20 cellular contexts compared by ENCODE assay signal in genomic region chr1:100028765-100029164, GRCh38. TPM values are rescaled to one million over a fixed set of nuclear protein-coding genes. Genes with fewer than 3 reads are reported as not detected.
DNase-seq lines count a peak whose midpoint lies in the region; ATAC-seq and TF ChIP-seq lines count a peak whose summit lies in the region.
"Had no signal": no experiment of that assay in that cellular context is flagged by ENCODE, and none has a peak within 500 bp of the region (broad histone marks: within the 10 kb centered on the region; RNA-seq: fewer than 3 reads in every experiment).

No MANE protein-coding gene starts in this region.

- peak overlapping the region; percentile 73 to 95 (median 86) for H3K27ac Mint-ChIP-seq in CD8-positive, alpha-beta memory T cell
- H3K27ac Mint-ChIP-seq in T-cell = peak overlapping the region in 1 of 2 donors; percentile 55
- H3K27ac Mint-ChIP-seq in effector memory CD8-positive, alpha-beta T cell = peak overlapping the region; percentile 96 to 99
- H3K27ac Mint-ChIP-seq: HFFc6 had no signal

- POLR2A ChIA-PET in CD8-positive, alpha-beta memory T cell (lab: Charles Lee) = no interaction called here
- POLR2A ChIA-PET in T-cell (lab: Charles Lee) = interaction anchor here in 1 of 2 donors (0.9 to 1.4 kb wide), 3 partner anchors 9 to 59 kb away, joined by 4 to 5 read pairs (median 5); partner anchors contain the start of gene SLC35A3

- peaks cover 5% of the 10 kb centered on the region for H3K4me1 ChIP-seq in CD8-positive, alpha-beta memory T cell (ENCODE audit: insufficient read depth, low read length)
- H3K4me1 ChIP-seq: foreskin keratinocyte, vagina had no signal

- peak; percentile 60 to 86 for ATAC-seq in activated CD4-positive, CD25-positive, alpha-beta regulatory T cell treated with anti-CD3 and anti-CD28 coated beads, Interleukin-2, amount 50 U/mL, for 24 hours
- ATAC-seq in T-cell (replicated peaks in 1 of 4) (peak in 3 of 4 experiments; percentile 23 to 58 (median 44)), HG02938 (IDR thresholded peaks at IDR 0.05; ENCODE audit: unreplicated experiment) (no peak)
- peak; percentile 95 for ATAC-seq in effector memory CD8-positive, alpha-beta T cell (replicated peaks)
- ATAC-seq: foreskin keratinocyte, right cardiac atrium had no signal

- CTCF ChIA-PET in CD8-positive, alpha-beta memory T cell (lab: Charles Lee) = interaction anchor here (1.6 kb wide), 1 partner anchor 9 kb away, joined by 4 read pairs; a partner anchor contains a TSS
- CTCF ChIA-PET in T-cell (lab: Charles Lee) = interaction anchor here in 1 of 2 donors (0.6 kb wide), 1 partner anchor 146 kb away, joined by 3 read pairs; no protein-coding TSS in a partner anchor

- no peak for TF ChIP-seq POLR2A in erythroblast (IDR thresholded peaks at IDR 0.05; ENCODE audit: low read length)

- peak overlapping the region; percentile 45 for H3K27ac ChIP-seq in CD8-positive, alpha-beta memory T cell (ENCODE audit: low read depth, low read length)
- H3K27ac ChIP-seq: dorsolateral prefrontal cortex, foreskin keratinocyte, vagina had no signal

- no peaks in the 10 kb centered on the region for H3K36me3 ChIP-seq in CD8-positive, alpha-beta memory T cell (ENCODE audit: insufficient read depth, low read length)
- H3K36me3 ChIP-seq: vagina had no signal

- peak overlapping the region in 4 of 7 donors; percentile 10 to 41 (median 22) for H3K4me3 Mint-ChIP-seq in CD8-positive, alpha-beta memory T cell
- H3K4me3 Mint-ChIP-seq in T-cell = no peak overlapping the region
- peak overlapping the region; percentile 45 to 50 for H3K4me3 Mint-ChIP-seq in effector memory CD8-positive, alpha-beta T cell
- H3K4me3 Mint-ChIP-seq: HFFc6 had no signal

- H3K27me3 ChIP-seq in CD8-positive, alpha-beta memory T cell (ENCODE audit: insufficient read depth, low read length, poor library complexity, severe bottlenecking) = no peaks in the 10 kb centered on the region
- H3K27me3 ChIP-seq: dorsolateral prefrontal cortex, foreskin keratinocyte, vagina had no signal

- H3K36me3 Mint-ChIP-seq in CD8-positive, alpha-beta memory T cell = peaks cover 0 to 2% (median 1%) of the 10 kb centered on the region in 3 donors
- H3K36me3 Mint-ChIP-seq in T-cell = peaks cover 4% of the 10 kb centered on the region
- H3K36me3 Mint-ChIP-seq in effector memory CD8-positive, alpha-beta T cell (ENCODE audit: insufficient read depth) = peaks cover 5% of the 10 kb centered on the region

- DNase-seq in activated CD4-positive, CD25-positive, alpha-beta regulatory T cell (lab: John Stamatoyannopoulos, UW) = no peak
- peak in 1 of 5 donors; percentile 58 for DNase-seq in CD8-positive, alpha-beta memory T cell
- DNase-seq in T-cell = peak in 8 of 34 experiments; percentile 7 to 30 (median 16)
- DNase-seq in effector memory CD8-positive, alpha-beta T cell = peak; percentile 23 to 45 (median 32)
- no peak for DNase-seq in epidermal melanocyte (ENCODE audit: insufficient read length, low spot score)
- no peak for DNase-seq in erythroblast (lab: John Stamatoyannopoulos, UW)
- DNase-seq: 8988T; activated effector memory CD4-positive, alpha-beta T cell treated with anti-CD3 and anti-CD28 coated beads, Interleukin-2, amount 50 U/mL, for 16 hours; anterior cingulate cortex; caudate nucleus; dorsolateral prefrontal cortex; foreskin keratinocyte; HFFc6; NCI-H1694; NCI-H2171 treated with DMSO at 0.1 percent for 48 hours; NCI-H526 treated with DMSO at 0.1 percent for 48 hours; right cardiac atrium had no signal

- H3K4me3 ChIP-seq in CD8-positive, alpha-beta memory T cell (ENCODE audit: low read length) = no peak overlapping the region
- H3K4me3 ChIP-seq: dorsolateral prefrontal cortex, vagina had no signal

- H3K27me3 Mint-ChIP-seq in CD8-positive, alpha-beta memory T cell = no peaks in the 10 kb centered on the region
- H3K27me3 Mint-ChIP-seq in T-cell = no peaks in the 10 kb centered on the region
- no peaks in the 10 kb centered on the region for H3K27me3 Mint-ChIP-seq in effector memory CD8-positive, alpha-beta T cell

- H3K9me3 ChIP-seq in CD8-positive, alpha-beta memory T cell (ENCODE audit: low read length) = no peaks in the 10 kb centered on the region
- H3K9me3 ChIP-seq: vagina had no signal

- peaks cover 11 to 20% (median 16%) of the 10 kb centered on the region in 3 donors for H3K4me1 Mint-ChIP-seq in CD8-positive, alpha-beta memory T cell
- peaks cover 9 to 10% (median 10%) of the 10 kb centered on the region in 3 donors for H3K4me1 Mint-ChIP-seq in T-cell
- peaks cover 9 to 18% of the 10 kb centered on the region in 2 donors for H3K4me1 Mint-ChIP-seq in effector memory CD8-positive, alpha-beta T cell (ENCODE audit: low read depth in 2 of 2)

- H3K9me3 Mint-ChIP-seq in CD8-positive, alpha-beta memory T cell = no peaks in the 10 kb centered on the region
- no peaks in the 10 kb centered on the region for H3K9me3 Mint-ChIP-seq in T-cell
- H3K9me3 Mint-ChIP-seq in effector memory CD8-positive, alpha-beta T cell = no peaks in the 10 kb centered on the region
- H3K9me3 Mint-ChIP-seq: HFFc6 had no signal

RNA-seq across cellular contexts. Expression of gene SLC35A3, which starts 59.0 kb away (rescaled TPM):
- total RNA-seq in CD8-positive, alpha-beta memory T cell = 10 to 100 TPM; 16.6 to 17.0 TPM
- 14.1 TPM for polyA plus RNA-seq in CD8-positive, alpha-beta memory T cell
- total RNA-seq in T-cell = 10 to 100 TPM; 21.5 to 31.8 (median 24.5) TPM

Comparison
In these comparisons a context has a peak if more than half of its experiments do, and no peak if none do; other contexts are left out.
1. DNase-seq: peak in effector memory CD8-positive, alpha-beta T cell (3 of 3); none in activated CD4-positive, CD25-positive, alpha-beta regulatory T cell (0 of 4), epidermal melanocyte (single experiment) and erythroblast (0 of 2).
2. H3K4me3 Mint-ChIP-seq: peak in CD8-positive, alpha-beta memory T cell (4 of 7) and effector memory CD8-positive, alpha-beta T cell (2 of 2); none in T-cell (0 of 3).